1 cellular context compared by ENCODE assay signal in the genomic region with DNA sequence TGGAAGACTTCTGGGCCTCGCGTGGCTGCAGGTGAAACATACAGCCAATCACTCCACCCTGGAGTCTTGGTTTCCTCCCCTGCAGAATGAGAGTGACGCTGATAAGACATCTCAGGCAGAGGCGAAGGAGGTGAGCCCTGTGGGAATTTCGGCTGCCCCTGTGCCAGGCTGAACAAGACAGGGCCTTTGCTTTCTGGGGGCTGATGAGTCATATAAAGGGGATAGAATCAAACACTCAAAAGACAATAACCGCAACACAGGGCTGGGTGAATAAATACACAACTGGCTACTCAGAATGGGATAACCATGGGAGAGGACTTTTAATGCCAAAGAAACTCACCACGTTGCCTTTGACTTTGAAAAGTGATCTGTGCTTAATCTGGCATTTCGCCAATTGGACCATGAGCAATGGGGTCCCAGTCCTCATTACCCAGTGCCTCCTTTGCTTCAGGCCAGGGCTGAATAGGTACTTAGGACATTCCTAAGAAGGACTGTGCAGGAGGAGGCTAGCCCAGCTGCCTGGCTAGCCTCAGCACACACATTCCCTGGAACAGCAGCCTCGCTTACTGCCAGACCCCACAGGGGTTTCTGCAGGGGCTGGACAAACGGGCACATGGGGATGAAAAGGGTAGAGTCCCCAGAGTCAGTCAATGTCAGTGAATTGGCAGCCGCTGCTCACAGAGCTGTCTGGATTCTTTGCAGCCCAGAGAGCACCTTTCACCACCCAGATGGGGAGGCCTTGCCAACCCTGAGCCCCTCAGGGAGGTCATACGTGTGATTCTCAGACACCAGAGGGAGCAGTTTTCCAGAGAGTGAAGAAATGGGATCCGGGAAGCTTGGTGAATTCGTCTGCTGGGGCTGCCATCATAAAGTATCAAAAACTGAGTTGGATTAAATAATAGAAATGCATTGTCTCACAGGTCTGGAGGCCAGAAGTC.
TF ChIP-seq lines count a peak whose summit lies in the region.

No MANE protein-coding gene starts in this region.

TF ChIP-seq in GM12878, 131 proteins besides CTCF, POLR2A, EP300 and RAD21 (continued from another document):
- TF ChIP-seq CBFB (IDR thresholded peaks at IDR 0.05; ENCODE audit: low read depth) (peak; percentile 73; the same call in 1 of the 2 replicates), EGR1 (IDR thresholded peaks at IDR 0.05; ENCODE audit: borderline replicate concordance in 1 of 2, low read depth in 2 of 2, low read length in 2 of 2) (no peak)
- TF ChIP-seq, protein P1, sequence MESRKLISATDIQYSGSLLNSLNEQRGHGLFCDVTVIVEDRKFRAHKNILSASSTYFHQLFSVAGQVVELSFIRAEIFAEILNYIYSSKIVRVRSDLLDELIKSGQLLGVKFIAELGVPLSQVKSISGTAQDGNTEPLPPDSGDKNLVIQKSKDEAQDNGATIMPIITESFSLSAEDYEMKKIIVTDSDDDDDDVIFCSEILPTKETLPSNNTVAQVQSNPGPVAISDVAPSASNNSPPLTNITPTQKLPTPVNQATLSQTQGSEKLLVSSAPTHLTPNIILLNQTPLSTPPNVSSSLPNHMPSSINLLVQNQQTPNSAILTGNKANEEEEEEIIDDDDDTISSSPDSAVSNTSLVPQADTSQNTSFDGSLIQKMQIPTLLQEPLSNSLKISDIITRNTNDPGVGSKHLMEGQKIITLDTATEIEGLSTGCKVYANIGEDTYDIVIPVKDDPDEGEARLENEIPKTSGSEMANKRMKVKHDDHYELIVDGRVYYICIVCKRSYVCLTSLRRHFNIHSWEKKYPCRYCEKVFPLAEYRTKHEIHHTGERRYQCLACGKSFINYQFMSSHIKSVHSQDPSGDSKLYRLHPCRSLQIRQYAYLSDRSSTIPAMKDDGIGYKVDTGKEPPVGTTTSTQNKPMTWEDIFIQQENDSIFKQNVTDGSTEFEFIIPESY (IDR thresholded peaks at IDR 0.05), result no peak
